ENCODE assay signal across 8 cellular contexts in the genomic region with DNA sequence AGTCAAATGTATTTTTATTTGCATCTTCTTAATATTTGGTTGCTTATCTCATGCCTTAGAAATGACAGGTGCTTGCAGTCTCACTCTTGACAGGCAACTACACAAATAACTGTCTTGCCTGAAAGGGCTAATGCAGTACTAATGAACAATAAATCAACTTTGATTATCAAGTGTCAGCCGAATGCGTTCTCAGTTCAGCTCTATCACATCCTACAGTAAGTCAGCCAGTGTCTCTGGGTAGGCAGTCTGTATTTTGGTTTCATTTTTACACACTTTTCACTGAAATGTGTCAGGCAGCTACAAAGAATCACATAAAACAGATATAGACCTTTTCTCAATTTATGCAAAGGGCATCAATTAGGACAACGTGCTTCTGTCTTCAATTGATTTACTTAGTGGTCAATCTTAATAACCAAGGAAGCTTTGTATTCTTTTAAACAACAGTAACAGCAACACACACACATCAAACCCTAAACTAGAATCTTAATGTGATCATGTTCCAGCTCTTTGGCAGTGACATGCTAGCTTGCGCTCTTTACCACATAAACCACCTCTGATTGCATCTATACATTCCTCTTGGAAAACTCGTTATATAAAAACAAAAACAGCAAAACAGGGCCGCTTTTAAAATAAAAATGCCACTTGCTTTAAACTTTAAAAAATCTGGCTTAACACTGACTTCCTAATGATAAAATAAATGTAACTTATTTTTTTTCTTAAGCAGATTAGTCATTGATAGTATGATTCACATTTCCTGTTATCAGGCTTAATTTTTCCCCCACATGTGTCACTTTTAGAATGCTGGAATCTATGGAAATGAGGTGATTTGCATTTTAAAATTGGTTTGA.
A peak's percentile ranks its signal among the peaks of the same experiment; 100 is the strongest.
DNase-seq lines count a peak whose midpoint lies in the region; ATAC-seq and TF ChIP-seq lines count a peak whose summit lies in the region.

No MANE protein-coding gene starts in this region.

- TF ChIP-seq CTCF in OCI-LY3 (IDR thresholded peaks at IDR 0.05; ENCODE audit: low read depth, low read length), result no peak
- TF ChIP-seq CTCF in parathyroid adenoma (IDR thresholded peaks at IDR 0.05), result no peak

- ATAC-seq in HG02763 (IDR thresholded peaks at IDR 0.05; ENCODE audit: unreplicated experiment), result no peak
- no peak for ATAC-seq in left lobe of liver

- peak overlapping the region; percentile 86 for H3K4me3 ChIP-seq in OCI-LY3 (ENCODE audit: low read length)
- peak overlapping the region; percentile 51 for H3K4me3 ChIP-seq in parathyroid adenoma (ENCODE audit: low read depth, low read length)

- H3K79me2 ChIP-seq in OCI-LY3 (ENCODE audit: low read length) (peaks cover 100% of the 10 kb centered on the region), parathyroid adenoma (no peaks in the 10 kb centered on the region)

- peaks cover 80% of the 10 kb centered on the region for H4K20me1 ChIP-seq in OCI-LY3 (ENCODE audit: insufficient read depth, low read length)

- H2AFZ ChIP-seq in OCI-LY3 (ENCODE audit: low read depth, low read length) (no peak overlapping the region), parathyroid adenoma (no peak overlapping the region)

- peak overlapping the region; percentile 89 for H3K4me2 ChIP-seq in OCI-LY3 (ENCODE audit: low read length)
- H3K4me2 ChIP-seq in parathyroid adenoma (ENCODE audit: low read length), result peak overlapping the region; percentile 72

- H3K9ac ChIP-seq in OCI-LY3 (ENCODE audit: low read length), result peak overlapping the region; percentile 93
- no peak overlapping the region for H3K9ac ChIP-seq in parathyroid adenoma

- peaks cover 74% of the 10 kb centered on the region for H3K4me1 ChIP-seq in OCI-LY3 (ENCODE audit: low read length)
- no peaks in the 10 kb centered on the region for H3K4me1 ChIP-seq in parathyroid adenoma

- peaks cover 6% of the 10 kb centered on the region for H3K36me3 ChIP-seq in OCI-LY3 (replicated peaks; ENCODE audit: low read depth, low read length)
- H3K36me3 ChIP-seq in parathyroid adenoma (ENCODE audit: control insufficient read depth, insufficient read depth, low read length), result no peaks in the 10 kb centered on the region

- H3K9me3 ChIP-seq in OCI-LY3 (ENCODE audit: insufficient read depth, low read length), result no peaks in the 10 kb centered on the region
- no peaks in the 10 kb centered on the region for H3K9me3 ChIP-seq in parathyroid adenoma (ENCODE audit: control insufficient read depth, low read length)

- H3K27me3 ChIP-seq in OCI-LY3 (ENCODE audit: low read depth, low read length), result no peaks in the 10 kb centered on the region
- H3K27me3 ChIP-seq in parathyroid adenoma (ENCODE audit: control insufficient read depth, insufficient read depth, low read length), result no peaks in the 10 kb centered on the region

- DNase-seq in GM03348 (ENCODE audit: low spot score), result peak; percentile 23
- peak; percentile 59 for DNase-seq in HCEC 1CT
- DNase-seq in fibroblast of gingiva (ENCODE audit: low read depth), result peak; percentile 54
- DNase-seq in left lobe of liver (ENCODE audit: low spot score), result no peak
- no peak for DNase-seq in NCI-H226

- H3K27ac ChIP-seq in OCI-LY3 (ENCODE audit: low read length) (peak overlapping the region; percentile 94), parathyroid adenoma (peak overlapping the region; percentile 20)

Comparison
In these comparisons a context has a peak if more than half of its experiments do, and no peak if none do; other contexts are left out.
1. DNase-seq: peak in GM03348 (single experiment), HCEC 1CT (single experiment) and fibroblast of gingiva (single experiment); none in left lobe of liver (single experiment) and NCI-H226 (single experiment).